Comparison of ENCODE assay signal across 26 cellular contexts in genomic region chr3:162165346-162165745, GRCh38.
DNase-seq lines count a peak whose midpoint lies in the region; ATAC-seq, FAIRE-seq and TF ChIP-seq lines count a peak whose summit lies in the region.
"Had no signal": no experiment of that assay in that cellular context is flagged by ENCODE, and none has a peak within 500 bp of the region (broad histone marks: within the 10 kb centered on the region; RNA-seq: fewer than 3 reads in every experiment).

No MANE protein-coding gene starts in this region.

- H3K9ac ChIP-seq in GM12878 (ENCODE audit: control insufficient read depth, insufficient read depth, low read length) (no peak overlapping the region), neuronal stem cell (ENCODE audit: low read depth, low read length, poor library complexity) (no peak overlapping the region)

- SMC1A ChIA-PET in GM12878 (lab: Charles Lee; ENCODE audit: uncharacterized antibody, unreplicated experiment), result interaction anchor here (0.6 kb wide), 1 partner anchor 871 kb away, joined by 3 read pairs; no protein-coding TSS in a partner anchor

- RAD21 ChIA-PET in GM12878 (lab: Charles Lee; ENCODE audit: unreplicated experiment), result no interaction called here

- POLR2A ChIA-PET in GM12878 (lab: Charles Lee), result no interaction called here

- no peak overlapping the region for H3K4me2 ChIP-seq in GM12878 (ENCODE audit: control insufficient read depth, insufficient read depth)
- H3K4me2 ChIP-seq in neuronal stem cell (ENCODE audit: insufficient read depth, low read length, poor library complexity, severe bottlenecking), result no peak overlapping the region

- H2BK5ac ChIP-seq in neuronal stem cell (ENCODE audit: low read length), result no peak overlapping the region

- H2AK5ac ChIP-seq in neuronal stem cell (ENCODE audit: low read depth, low read length), result no peak overlapping the region

- no peak overlapping the region for H2BK12ac ChIP-seq in neuronal stem cell (ENCODE audit: low read length)

- TF ChIP-seq RAD21 in GM12878 (IDR thresholded peaks at IDR 0.05; ENCODE audit: insufficient read depth, low read depth, low read length), result no peak

- H3K14ac ChIP-seq in neuronal stem cell (ENCODE audit: low read length), result no peak overlapping the region

- BruUV-seq in GM12878 (replicated peaks; lab: Mats Ljungman, UMichigan), result no TSS peak

- no peak overlapping the region for H3K23ac ChIP-seq in neuronal stem cell (ENCODE audit: low read depth, low read length, poor library complexity)

- TF ChIP-seq EP300 in GM12878 (IDR thresholded peaks at IDR 0.05; ENCODE audit: borderline replicate concordance in 1 of 2, control insufficient read depth in 1 of 2, low read depth in 2 of 2, low read length in 2 of 2), result no peak

- TF ChIP-seq CTCF in GM12878 (IDR thresholded peaks at IDR 0.05 in 2 of 3, conservative IDR thresholded peaks at IDR 0.05 in 1 of 3; ENCODE audit: control insufficient read depth in 2 of 3, extremely low read depth in 1 of 3, insufficient read depth in 1 of 3, low read depth in 3 of 3, low read length in 3 of 3), result no peak
- TF ChIP-seq CTCF in uterus (IDR thresholded peaks at IDR 0.05), result no peak

- no peak overlapping the region for H4K8ac ChIP-seq in neuronal stem cell (ENCODE audit: low read depth, low read length)

- no peak overlapping the region for H2AFZ ChIP-seq in GM12878 (ENCODE audit: control insufficient read depth, low read depth, low read length)
- H2AFZ ChIP-seq in neuronal stem cell (ENCODE audit: low read length), result no peak overlapping the region

- no peak overlapping the region for H3K18ac ChIP-seq in neuronal stem cell (ENCODE audit: low read length)

- H4K20me1 ChIP-seq in GM12878 (ENCODE audit: control insufficient read depth, insufficient read depth), result no peaks in the 10 kb centered on the region

- CTCF ChIA-PET in GM12878 (lab: Yijun Ruan, JAX), result no interaction called here

- H3K27me3 ChIP-seq in GM12878 (replicated peaks in 1 of 2; ENCODE audit: control insufficient read depth in 2 of 2, insufficient read depth in 2 of 2, low read length in 1 of 2), result no peaks in the 10 kb centered on the region
- H3K27me3 ChIP-seq in neuronal stem cell (ENCODE audit: control insufficient read depth in 3 of 3, insufficient read depth in 3 of 3, low read depth in 1 of 3, low read length in 3 of 3), result no peaks in the 10 kb centered on the region
- no peaks in the 10 kb centered on the region for H3K27me3 ChIP-seq in uterus
- H3K27me3 ChIP-seq: colonic mucosa, left lung, tibial nerve had no signal

- in situ Hi-C loops in GM12878 (cut with MboI), result no loop called here

- H2BK15ac ChIP-seq in neuronal stem cell (ENCODE audit: low read length), result no peak overlapping the region

- no peak for FAIRE-seq in GM12878 (lab: Jason Lieb, UNC)
- FAIRE-seq: HepG2 had no signal

- H3K4me3 ChIP-seq in GM12878, result no peak overlapping the region
- H3K4me3 ChIP-seq in neuronal stem cell (ENCODE audit: low read length in 2 of 2), result no peak overlapping the region
- H3K4me3 ChIP-seq in uterus, result no peak overlapping the region
- H3K4me3 ChIP-seq: colonic mucosa, left lung, psoas muscle, skin epidermis, tibial nerve had no signal

- H3K79me1 ChIP-seq in neuronal stem cell (ENCODE audit: low read depth, low read length), result no peaks in the 10 kb centered on the region

- H3K4me1 ChIP-seq in GM12878 (ENCODE audit: control insufficient read depth, insufficient read depth, low read length) (no peaks in the 10 kb centered on the region), neuronal stem cell (ENCODE audit: control insufficient read depth in 2 of 2, insufficient read depth in 1 of 2, low read depth in 1 of 2, low read length in 2 of 2) (peaks cover 0 to 2% of the 10 kb centered on the region in 2 donors), uterus (no peaks in the 10 kb centered on the region)
- H3K4me1 ChIP-seq: colonic mucosa, left lung, psoas muscle had no signal

- no peak overlapping the region for H3K27ac ChIP-seq in GM12878 (ENCODE audit: control insufficient read depth, insufficient read depth)
- no peak overlapping the region for H3K27ac ChIP-seq in neuronal stem cell (replicated peaks; ENCODE audit: low read length)
- H3K27ac ChIP-seq in uterus, result no peak overlapping the region
- H3K27ac ChIP-seq: colonic mucosa, left lung, psoas muscle, skin epidermis, tibial nerve, VCaP had no signal

- H3K9me3 ChIP-seq in GM12878 (replicated peaks; ENCODE audit: control insufficient read depth, insufficient read depth, low read length) (no peaks in the 10 kb centered on the region), neuronal stem cell (replicated peaks in 1 of 2; ENCODE audit: control insufficient read depth in 2 of 2, insufficient read depth in 1 of 2, low read depth in 1 of 2, low read length in 2 of 2) (no peaks in the 10 kb centered on the region), uterus (no peaks in the 10 kb centered on the region)
- H3K9me3 ChIP-seq: colonic mucosa, left lung, psoas muscle, tibial nerve had no signal

- ATAC-seq in GM18867 (IDR thresholded peaks at IDR 0.05; ENCODE audit: unreplicated experiment) (peak; percentile 81), HG03432 (IDR thresholded peaks at IDR 0.05; ENCODE audit: unreplicated experiment) (peak; percentile 64), GM12878 (peak; percentile 69)
- ATAC-seq: HepG2; natural killer cell treated with Interleukin-12 subunit alpha and Interleukin-12 subunit beta and Interleukin-15 and Interleukin-18, amount 100 ng/mL, for 72 hours; psoas muscle; Right ventricle myocardium inferior had no signal

- DNase-seq in GM12878 (ENCODE audit: low read depth, low spot score) (no peak), SIG-M5 (lab: John Stamatoyannopoulos, UW) (no peak), neuronal stem cell (ENCODE audit: low spot score) (no peak), uterus (no peak)
- no peak for DNase-seq in central memory CD4-positive, alpha-beta T cell
- DNase-seq: activated CD4-positive, alpha-beta T cell treated with anti-CD3 and anti-CD28 coated beads, Interleukin-2, amount 50 U/mL, for 1 hour; activated CD8-positive, alpha-beta memory T cell treated with anti-CD3 and anti-CD28 coated beads, Interleukin-2, amount 50 U/mL, for 4 hours; activated naive CD8-positive, alpha-beta T cell treated with anti-CD3 and anti-CD28 coated beads, Interleukin-2, amount 10 ng/mL, durations not matched to agents 7 days and 5 days; colonic mucosa; HCEC 1CT; head of caudate nucleus; left lung; midbrain; NCI-H2171 treated with DMSO at 0.1 percent for 48 hours; NCI-H69; psoas muscle; stimulated activated CD4-positive, alpha-beta T cell treated with anti-CD3 and anti-CD28 coated beads, Interleukin-2, amount 100 ng/mL, for 24 hours; stimulated activated naive CD4-positive, alpha-beta T cell had no signal

- H3K36me3 ChIP-seq in GM12878 (ENCODE audit: control insufficient read depth in 2 of 2, insufficient read depth in 2 of 2, low read length in 1 of 2), result no peaks in the 10 kb centered on the region
- no peaks in the 10 kb centered on the region for H3K36me3 ChIP-seq in neuronal stem cell (replicated peaks in 1 of 2; ENCODE audit: control insufficient read depth in 2 of 2, insufficient read depth in 2 of 2, low read length in 2 of 2)
- no peaks in the 10 kb centered on the region for H3K36me3 ChIP-seq in uterus
- H3K36me3 ChIP-seq: colonic mucosa, left lung, tibial nerve had no signal

- no peak overlapping the region for H2BK120ac ChIP-seq in neuronal stem cell (ENCODE audit: low read depth, low read length)

- TF ChIP-seq POLR2A in GM12878 (IDR thresholded peaks at IDR 0.05; ENCODE audit: low read depth, low read length), result no peak
- no peak for TF ChIP-seq POLR2A in uterus (IDR thresholded peaks at IDR 0.05)

- H3K4ac ChIP-seq in neuronal stem cell (ENCODE audit: low read length), result no peak overlapping the region

- intact Hi-C loops in GM12878 (cut with micrococcal nuclease; ENCODE audit: unreplicated experiment), result no loop called here
- intact Hi-C loops in uterus (cut with DNase I; ENCODE audit: low total_unique reads), result no loop called here

- no peak overlapping the region for H4K91ac ChIP-seq in neuronal stem cell (ENCODE audit: low read depth, low read length, poor library complexity)

- H3K79me2 ChIP-seq in GM12878 (ENCODE audit: control insufficient read depth, insufficient read depth, low read length), result no peaks in the 10 kb centered on the region

TF ChIP-seq in GM12878, 131 proteins besides CTCF, POLR2A, EP300 and RAD21 (continues in another document):
- TF ChIP-seq POLR2AphosphoS5 (IDR thresholded peaks at IDR 0.05; ENCODE audit: low read length) (no peak), IRF4 (IDR thresholded peaks at IDR 0.05; ENCODE audit: low read depth, low read length) (no peak), MTA3 (IDR thresholded peaks at IDR 0.05; ENCODE audit: borderline replicate concordance, low read length) (no peak), ZBTB11 (CRISPR knock-in tag; IDR thresholded peaks at IDR 0.05) (no peak), SP1 (IDR thresholded peaks at IDR 0.05; ENCODE audit: low read depth, low read length) (no peak)
